20 cellular contexts compared by ENCODE assay signal in the genomic region with DNA sequence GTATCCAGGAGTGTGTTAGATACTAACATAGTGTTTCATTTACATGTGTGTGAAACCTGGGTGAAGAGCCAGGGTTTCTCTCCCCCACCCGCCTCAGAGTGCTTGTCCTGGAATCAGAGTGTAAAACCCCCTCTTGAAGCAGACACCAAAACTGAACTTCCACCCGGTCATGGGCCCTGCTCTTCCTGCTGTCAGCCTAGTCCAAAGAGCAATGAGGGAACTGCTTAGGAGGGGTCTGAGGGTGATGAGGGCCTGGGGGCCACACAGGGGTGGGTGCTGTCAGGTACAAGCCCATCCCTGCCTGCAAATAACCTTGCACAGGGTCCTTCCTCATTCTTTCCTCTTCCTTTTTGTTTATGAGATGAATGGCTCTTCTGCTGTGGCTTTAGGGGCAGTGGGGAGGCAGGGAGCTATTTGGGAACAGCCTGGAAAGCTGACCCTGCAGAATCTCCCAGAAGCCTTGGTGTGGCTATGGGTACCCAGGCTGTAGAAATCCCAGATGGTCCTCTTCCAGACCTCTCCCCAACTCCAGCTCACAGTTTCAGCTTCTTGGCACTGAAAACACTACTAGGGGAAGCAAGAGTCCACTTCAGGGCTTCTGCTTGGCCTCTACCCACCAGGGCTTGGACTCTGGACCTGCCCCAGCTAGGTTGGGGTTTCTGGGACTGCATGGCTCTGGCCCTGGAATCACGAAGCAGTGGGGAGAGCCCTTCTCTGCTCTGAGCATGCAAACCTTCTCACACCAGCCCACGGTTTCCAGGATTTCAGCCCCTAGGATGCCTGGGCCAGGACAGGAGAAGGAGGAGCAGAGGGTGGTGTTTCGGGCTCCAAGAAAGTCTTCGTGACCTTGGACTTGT. TPM values are rescaled to one million over a fixed set of nuclear protein-coding genes. Genes with fewer than 3 reads are reported as not detected.
DNase-seq lines count a peak whose midpoint lies in the region; ATAC-seq, FAIRE-seq and TF ChIP-seq lines count a peak whose summit lies in the region.
"Had no signal": no experiment of that assay in that cellular context is flagged by ENCODE, and none has a peak within 500 bp of the region (broad histone marks: within the 10 kb centered on the region; RNA-seq: fewer than 3 reads in every experiment).

No MANE protein-coding gene starts in this region.

- H4K20me1 ChIP-seq in Karpas-422 (ENCODE audit: insufficient read depth, low read depth, low read length) = no peaks in the 10 kb centered on the region
- no peaks in the 10 kb centered on the region for H4K20me1 ChIP-seq in HepG2 (ENCODE audit: insufficient read depth, low read length)

- H3K9me3 ChIP-seq in Karpas-422 (ENCODE audit: low read length) (no peaks in the 10 kb centered on the region), HepG2 (ENCODE audit: low read length) (no peaks in the 10 kb centered on the region), adrenal gland (replicated peaks in 1 of 3) (no peaks in the 10 kb centered on the region)

- peaks cover 18% of the 10 kb centered on the region for H3K4me1 Mint-ChIP-seq in activated naive CD4-positive, alpha-beta T cell treated with anti-CD3 and anti-CD28 coated beads, Interleukin-2, amount 10 ng/mL, durations not matched to agents 7 days and 5 days
- peaks cover 67% of the 10 kb centered on the region for H3K4me1 Mint-ChIP-seq in stimulated activated memory B cell treated with anti-CD40 and anti-IgM and Interleukin-4, amounts not matched to agents 10 μg/mL and 1 μg/mL and 100 μg/mL, for 72 hours
- 0 out of 2 replicates have a peak, but pooled peaks cover 5% of the 10 kb centered on the region for H3K4me1 Mint-ChIP-seq in WTC11

- H3K9me2 ChIP-seq in Karpas-422 (replicated peaks; ENCODE audit: insufficient read depth, low read length) = no peaks in the 10 kb centered on the region

- no peaks in the 10 kb centered on the region for H3K36me3 Mint-ChIP-seq in activated naive CD4-positive, alpha-beta T cell treated with anti-CD3 and anti-CD28 coated beads, Interleukin-2, amount 10 ng/mL, durations not matched to agents 7 days and 5 days
- H3K36me3 Mint-ChIP-seq in stimulated activated memory B cell treated with anti-CD40 and anti-IgM and Interleukin-4, amounts not matched to agents 10 μg/mL and 1 μg/mL and 100 μg/mL, for 72 hours = no peaks in the 10 kb centered on the region
- no peaks in the 10 kb centered on the region for H3K36me3 Mint-ChIP-seq in WTC11

- in situ Hi-C loops in HepG2 (cut with HindIII; ENCODE audit: extremely low pct_ligation_motif_present, low pct_unique_long_range_greater_than_20kb) = no loop called here

- no peak overlapping the region for H3K4me3 Mint-ChIP-seq in activated naive CD4-positive, alpha-beta T cell treated with anti-CD3 and anti-CD28 coated beads, Interleukin-2, amount 10 ng/mL, durations not matched to agents 7 days and 5 days
- no peak overlapping the region for H3K4me3 Mint-ChIP-seq in stimulated activated memory B cell treated with anti-CD40 and anti-IgM and Interleukin-4, amounts not matched to agents 10 μg/mL and 1 μg/mL and 100 μg/mL, for 72 hours
- no peak overlapping the region for H3K4me3 Mint-ChIP-seq in WTC11

- H3K27me3 Mint-ChIP-seq in activated naive CD4-positive, alpha-beta T cell treated with anti-CD3 and anti-CD28 coated beads, Interleukin-2, amount 10 ng/mL, durations not matched to agents 7 days and 5 days = peaks cover 33% of the 10 kb centered on the region
- no peaks in the 10 kb centered on the region for H3K27me3 Mint-ChIP-seq in stimulated activated memory B cell treated with anti-CD40 and anti-IgM and Interleukin-4, amounts not matched to agents 10 μg/mL and 1 μg/mL and 100 μg/mL, for 72 hours
- no peaks in the 10 kb centered on the region; the same call in 1 of the 2 replicates for H3K27me3 Mint-ChIP-seq in WTC11 (ENCODE audit: low read depth)

- intact Hi-C loops in HepG2 (cut with micrococcal nuclease; ENCODE audit: unreplicated experiment) = no loop called here
- intact Hi-C loops in adrenal gland (cut with DNase I) = no loop called here

- ATAC-seq in HepG2 (peak; percentile 84), WTC11 (no peak)
- ATAC-seq in stimulated activated memory B cell treated with anti-CD40 and anti-IgM and Interleukin-4, amounts not matched to agents 10 μg/mL and 1 μg/mL and 100 μg/mL, for 72 hours = no peak

- H3K4me1 ChIP-seq in Karpas-422 (ENCODE audit: low read length) (peaks cover 26% of the 10 kb centered on the region), HepG2 (ENCODE audit: insufficient read depth, low read length) (peaks cover 49% of the 10 kb centered on the region), adrenal gland (replicated peaks in 1 of 2) (peaks cover 7 to 12% of the 10 kb centered on the region in 2 donors)

- POLR2A ChIA-PET in HepG2 (lab: Yijun Ruan, JAX) = interaction anchor here (1.6 to 2.4 kb wide), 2 partner anchors 8 to 11 kb away, joined by 9 to 14 read pairs; partner anchors contain the start of gene BATF2
- POLR2A ChIA-PET in WTC11 (lab: Charles Lee) = no interaction called here

- 40% methylated on average over 6 of the region's 6 CpGs for WGBS in HepG2 (ENCODE audit: low lambda C conversion rate)
- 76 to 88% (median 84%) methylated on average over 3 to 6 of the region's 6 CpGs for WGBS in adrenal gland, 4 donors

- BruUV-seq in HepG2 (replicated peaks; lab: Mats Ljungman, UMichigan) = no TSS peak

- H3K4me2 ChIP-seq in Karpas-422 (ENCODE audit: low read depth, low read length, poor library complexity, severe bottlenecking) (no peak overlapping the region), HepG2 (ENCODE audit: low read depth, low read length) (peak overlapping the region; percentile 50)
- H3K4me2 ChIP-seq: PC-9 had no signal

- no peaks in the 10 kb centered on the region for H3K9me3 Mint-ChIP-seq in activated naive CD4-positive, alpha-beta T cell treated with anti-CD3 and anti-CD28 coated beads, Interleukin-2, amount 10 ng/mL, durations not matched to agents 7 days and 5 days
- no peaks in the 10 kb centered on the region for H3K9me3 Mint-ChIP-seq in stimulated activated memory B cell treated with anti-CD40 and anti-IgM and Interleukin-4, amounts not matched to agents 10 μg/mL and 1 μg/mL and 100 μg/mL, for 72 hours
- no peaks in the 10 kb centered on the region for H3K9me3 Mint-ChIP-seq in WTC11

- H3K79me2 ChIP-seq in Karpas-422 (ENCODE audit: low read length) = no peaks in the 10 kb centered on the region
- H3K79me2 ChIP-seq in HepG2 (ENCODE audit: insufficient read depth, low read length) = no peaks in the 10 kb centered on the region

- H2AFZ ChIP-seq in Karpas-422 (ENCODE audit: low read length) (peak overlapping the region; percentile 20; the same call in 1 of the 2 replicates), HepG2 (ENCODE audit: low read length) (no peak overlapping the region)
- H2AFZ ChIP-seq: PC-9 had no signal

- H3K27ac ChIP-seq in Karpas-422 (ENCODE audit: low read length) = no peak overlapping the region
- H3K27ac ChIP-seq in HepG2 (ENCODE audit: extremely low read length, insufficient read depth, low read length) = peak overlapping the region; percentile 56
- no peak overlapping the region for H3K27ac ChIP-seq in adrenal gland
- H3K27ac ChIP-seq: PC-9 had no signal

- TF ChIP-seq EP300 in HepG2 (IDR thresholded peaks at IDR 0.05; ENCODE audit: low read depth in 2 of 2, low read length in 2 of 2) (no peak), HepG2 (CRISPR knock-in tag; IDR thresholded peaks at IDR 0.05; ENCODE audit: borderline replicate concordance) (no peak)

- no peak for TF ChIP-seq RAD21 in HepG2 (CRISPR knock-in tag; IDR thresholded peaks at IDR 0.05)

- peak overlapping the region; percentile 11 for H3K27ac Mint-ChIP-seq in activated naive CD4-positive, alpha-beta T cell treated with anti-CD3 and anti-CD28 coated beads, Interleukin-2, amount 10 ng/mL, durations not matched to agents 7 days and 5 days
- peak overlapping the region; percentile 75 for H3K27ac Mint-ChIP-seq in stimulated activated memory B cell treated with anti-CD40 and anti-IgM and Interleukin-4, amounts not matched to agents 10 μg/mL and 1 μg/mL and 100 μg/mL, for 72 hours
- H3K27ac Mint-ChIP-seq in WTC11 = no peak overlapping the region

- no peak for TF ChIP-seq POLR2A in HepG2 (IDR thresholded peaks at IDR 0.05; ENCODE audit: insufficient read depth in 1 of 2, low read depth in 2 of 2, low read length in 2 of 2)
- TF ChIP-seq POLR2A in adrenal gland (IDR thresholded peaks at IDR 0.05) = no peak

- no peak overlapping the region for H3K4me3 ChIP-seq in Karpas-422 (ENCODE audit: low read length)
- peak overlapping the region in 1 of 3 experiments; percentile 23; a peak in 2 of 6 replicates for H3K4me3 ChIP-seq in HepG2 (replicated peaks in 1 of 3; ENCODE audit: insufficient read depth in 1 of 3, low read depth in 2 of 3, low read length in 3 of 3)
- no peak overlapping the region for H3K4me3 ChIP-seq in adrenal gland
- H3K4me3 ChIP-seq: PC-9 had no signal

- FAIRE-seq in HepG2 (lab: Jason Lieb, UNC) = no peak
- FAIRE-seq: A204.1, GM12892 had no signal

- no peaks in the 10 kb centered on the region for H3K27me3 ChIP-seq in Karpas-422 (ENCODE audit: low read length)
- H3K27me3 ChIP-seq in HepG2 (ENCODE audit: control insufficient read depth in 1 of 2, insufficient read depth in 2 of 2, low read length in 2 of 2) = no peaks in the 10 kb centered on the region
- H3K27me3 ChIP-seq in adrenal gland = no peaks in the 10 kb centered on the region

- H3K36me3 ChIP-seq in Karpas-422 (ENCODE audit: insufficient read depth, low read length) (no peaks in the 10 kb centered on the region), HepG2 (replicated peaks in 1 of 2; ENCODE audit: control insufficient read depth in 1 of 2, insufficient read depth in 2 of 2, low read length in 2 of 2) (no peaks in the 10 kb centered on the region; a peak in 1 of 5 replicates), adrenal gland (replicated peaks in 1 of 2) (no peaks in the 10 kb centered on the region)

- H3K9ac ChIP-seq in Karpas-422 (ENCODE audit: low read length) = no peak overlapping the region
- H3K9ac ChIP-seq in HepG2 (ENCODE audit: insufficient read depth, low read depth, low read length) = no peak overlapping the region

- TF ChIP-seq CTCF in HepG2 (CRISPR knock-in tag; IDR thresholded peaks at IDR 0.05) (no peak), adrenal gland (IDR thresholded peaks at IDR 0.05) (no peak), WTC11 (IDR thresholded peaks at IDR 0.05) (no peak)

- CTCF ChIA-PET in activated naive CD4-positive, alpha-beta T cell treated with anti-CD3 and anti-CD28 coated beads, Interleukin-2, amount 10 ng/mL, durations not matched to agents 7 days and 5 days (lab: Charles Lee) = no interaction called here
- CTCF ChIA-PET in HepG2 (lab: Yijun Ruan, JAX; ENCODE audit: low intra/inter-chr PET ratio, low total read pairs) = no interaction called here
- CTCF ChIA-PET in WTC11 (lab: Charles Lee) = interaction anchor here (0.8 to 1.3 kb wide), 3 partner anchors 16 to 161 kb away, joined by 4 read pairs; partner anchors contain the start of genes ARL2 and MAJIN

- no peak for DNase-seq in activated naive CD4-positive, alpha-beta T cell treated with anti-CD3 and anti-CD28 coated beads, Interleukin-2, amount 10 ng/mL, durations not matched to agents 7 days and 5 days
- no peak for DNase-seq in activated naive CD4-positive, alpha-beta T cell (lab: John Stamatoyannopoulos, UW)
- DNase-seq in Karpas-422 (no peak), HepG2 (ENCODE audit: low spot score) (no peak), adrenal gland (no peak), DMS153 treated with DMSO at 0.1 percent for 48 hours (lab: John Stamatoyannopoulos, UW; ENCODE audit: unreplicated experiment) (no peak), WTC11 (ENCODE audit: low spot score) (no peak)
- DNase-seq: C1 segment of cervical spinal cord, GOT3, NCI-H1417, NCI-H187 treated with DMSO at 0.1 percent for 48 hours, NCI-H748 treated with DMSO at 0.1 percent for 48 hours, PC-9 had no signal

RNA-seq across cellular contexts. Expression of gene BATF2, which starts 8.5 kb away (rescaled TPM):
- total RNA-seq in Karpas-422 (2014; rRNA removed; shearing (Covaris generic); ENCODE audit: low replicate concordance) = 0.18 and 1.1 TPM in 2 replicates
- 3.9 and 4.2 TPM in 2 replicates for total RNA-seq in HepG2 (2016; rRNA removed; fragmentation: Illumina TruSeq; extraction: Trizol)
- 1.3 and 1.9 TPM in 2 replicates for total RNA-seq in HepG2 (2016; cell fraction: cytosol; rRNA removed; fragmentation: Illumina TruSeq; extraction: Trizol; ENCODE audit: low read depth)
- 3.0 and 4.3 TPM in 2 replicates for total RNA-seq in HepG2 (2016; cell fraction: insoluble cytoplasmic fraction; rRNA removed; fragmentation: Illumina TruSeq; extraction: Trizol)
- total RNA-seq in HepG2 (2016; cell fraction: membrane; rRNA removed; fragmentation: Illumina TruSeq; extraction: Trizol) = 4.3 and 4.5 TPM in 2 replicates
- 1.9 and 2.1 TPM in 2 replicates for total RNA-seq in HepG2 (2016; cell fraction: nucleus; rRNA removed; fragmentation: Illumina TruSeq; extraction: Trizol)
- polyA plus RNA-seq in HepG2 (2011; rRNA removed) = 2.8 and 3.1 TPM in 2 replicates
- 1.7 and 2.0 TPM in 2 replicates for polyA plus RNA-seq in HepG2 (2011; cell fraction: cytosol; rRNA removed)
- polyA plus RNA-seq in HepG2 (2011; cell fraction: nucleus; rRNA removed) = 2.5 and 2.9 TPM in 2 replicates
- 1.5 and 1.9 TPM in 2 replicates for polyA plus RNA-seq in HepG2 (2012)
- 1.2 TPM in 2 replicates for polyA plus RNA-seq in HepG2 (2016; cell fraction: cytosol; fragmentation: Illumina TruSeq; extraction: Trizol; ENCODE audit: low read depth)
- polyA plus RNA-seq in HepG2 (2016; cell fraction: insoluble cytoplasmic fraction; fragmentation: Illumina TruSeq; extraction: Trizol; ENCODE audit: low read depth) = 2.9 and 5.0 TPM in 2 replicates
- 2.3 and 2.5 TPM in 2 replicates for polyA plus RNA-seq in HepG2 (2016; cell fraction: membrane; fragmentation: Illumina TruSeq; extraction: Trizol; ENCODE audit: low read depth)
- 3.7 and 4.3 TPM in 2 replicates for polyA plus RNA-seq in HepG2 (2016; cell fraction: nucleus; fragmentation: Illumina TruSeq; extraction: Trizol; ENCODE audit: insufficient read depth, low read depth)
- 0.70 and 5.7 TPM in 2 replicates for polyA minus RNA-seq in HepG2 (2011; rRNA and poly(A)+ RNA removed; ENCODE audit: low replicate concordance)
- 1.9 and 2.0 TPM in 2 replicates for polyA minus RNA-seq in HepG2 (2011; cell fraction: cytosol; rRNA and poly(A)+ RNA removed)
- polyA minus RNA-seq in HepG2 (2011; cell fraction: nucleus; rRNA and poly(A)+ RNA removed) = 1.2 and 1.3 TPM in 2 replicates
- total RNA-seq in adrenal gland = 10 to 100 TPM in 2 of 8 donors, 1 to 10 TPM in 6; 3.6 to 34.5 (median 7.0) TPM
- polyA plus RNA-seq in adrenal gland = 1 to 10 TPM; 3.3 to 8.5 (median 3.7) TPM
- 1.3 to 3.2 TPM (median 2.2 TPM) in 3 replicates for total RNA-seq in WTC11 (2021)
- total RNA-seq: Daoy had no signal

RNA-seq across cellular contexts. Expression of gene MAJIN, which starts 16.3 kb away (rescaled TPM):
- not detected in 2 replicates for total RNA-seq in Karpas-422 (2014; rRNA removed; shearing (Covaris generic); ENCODE audit: low replicate concordance)
- not detected in 2 replicates for total RNA-seq in HepG2 (2016; rRNA removed; fragmentation: Illumina TruSeq; extraction: Trizol)
- not detected in 2 replicates for total RNA-seq in HepG2 (2016; cell fraction: cytosol; rRNA removed; fragmentation: Illumina TruSeq; extraction: Trizol; ENCODE audit: low read depth)
- not detected in 2 replicates for total RNA-seq in HepG2 (2016; cell fraction: insoluble cytoplasmic fraction; rRNA removed; fragmentation: Illumina TruSeq; extraction: Trizol)
- not detected in 2 replicates for total RNA-seq in HepG2 (2016; cell fraction: membrane; rRNA removed; fragmentation: Illumina TruSeq; extraction: Trizol)
- not detected in 2 replicates for total RNA-seq in HepG2 (2016; cell fraction: nucleus; rRNA removed; fragmentation: Illumina TruSeq; extraction: Trizol)
- polyA plus RNA-seq in HepG2 (2011; rRNA removed) = not detected in 2 replicates
- not detected in 2 replicates for polyA plus RNA-seq in HepG2 (2011; cell fraction: cytosol; rRNA removed)
- polyA plus RNA-seq in HepG2 (2011; cell fraction: nucleus; rRNA removed) = not detected in 2 replicates
- polyA plus RNA-seq in HepG2 (2012) = not detected in 2 replicates
- not detected in 2 replicates for polyA plus RNA-seq in HepG2 (2016; cell fraction: cytosol; fragmentation: Illumina TruSeq; extraction: Trizol; ENCODE audit: low read depth)
- not detected in 2 replicates for polyA plus RNA-seq in HepG2 (2016; cell fraction: insoluble cytoplasmic fraction; fragmentation: Illumina TruSeq; extraction: Trizol; ENCODE audit: low read depth)
- not detected in 2 replicates for polyA plus RNA-seq in HepG2 (2016; cell fraction: membrane; fragmentation: Illumina TruSeq; extraction: Trizol; ENCODE audit: low read depth)
- polyA plus RNA-seq in HepG2 (2016; cell fraction: nucleus; fragmentation: Illumina TruSeq; extraction: Trizol; ENCODE audit: insufficient read depth, low read depth) = not detected in 2 replicates
- not detected in 2 replicates for polyA minus RNA-seq in HepG2 (2011; rRNA and poly(A)+ RNA removed; ENCODE audit: low replicate concordance)
- polyA minus RNA-seq in HepG2 (2011; cell fraction: cytosol; rRNA and poly(A)+ RNA removed) = not detected in 2 replicates
- not detected in 2 replicates for polyA minus RNA-seq in HepG2 (2011; cell fraction: nucleus; rRNA and poly(A)+ RNA removed)
- not detected for total RNA-seq in adrenal gland
- polyA plus RNA-seq in adrenal gland = under 1 TPM in 2 of 3 donors, not detected in 1; 0.24 to 0.29 TPM
- total RNA-seq in WTC11 (2021) = not detected in 3 replicates
- total RNA-seq: Daoy, LHCN-M2, NCI-H460, SK-MEL-5 had no signal

RNA-seq across cellular contexts. Expression of gene ARL2, which starts 25.7 kb away (rescaled TPM):
- 28.9 and 44.4 TPM in 2 replicates for total RNA-seq in Karpas-422 (2014; rRNA removed; shearing (Covaris generic); ENCODE audit: low replicate concordance)
- total RNA-seq in HepG2 (2016; rRNA removed; fragmentation: Illumina TruSeq; extraction: Trizol) (84.4 and 93.9 TPM in 2 replicates), adrenal gland (100 to 1,000 TPM in 5 of 8 donors, 10 to 100 TPM in 3; 81.0 to 231 (median 112) TPM), WTC11 (2021) (171 to 248 TPM (median 235 TPM) in 3 replicates)
- total RNA-seq in HepG2 (2016; cell fraction: cytosol; rRNA removed; fragmentation: Illumina TruSeq; extraction: Trizol; ENCODE audit: low read depth) = 41.1 and 42.9 TPM in 2 replicates
- total RNA-seq in HepG2 (2016; cell fraction: insoluble cytoplasmic fraction; rRNA removed; fragmentation: Illumina TruSeq; extraction: Trizol) = 84.6 and 107 TPM in 2 replicates
- total RNA-seq in HepG2 (2016; cell fraction: membrane; rRNA removed; fragmentation: Illumina TruSeq; extraction: Trizol) = 42.2 and 46.1 TPM in 2 replicates
- total RNA-seq in HepG2 (2016; cell fraction: nucleus; rRNA removed; fragmentation: Illumina TruSeq; extraction: Trizol) = 24.2 and 31.3 TPM in 2 replicates
- polyA plus RNA-seq in HepG2 (2011; rRNA removed) (82.9 and 86.3 TPM in 2 replicates), adrenal gland (100 to 1,000 TPM in 2 of 3 donors, 10 to 100 TPM in 1; 66.5 to 151 (median 128) TPM)
- 95.6 and 112 TPM in 2 replicates for polyA plus RNA-seq in HepG2 (2011; cell fraction: cytosol; rRNA removed)
- 37.9 and 39.8 TPM in 2 replicates for polyA plus RNA-seq in HepG2 (2011; cell fraction: nucleus; rRNA removed)
- 58.0 and 65.9 TPM in 2 replicates for polyA plus RNA-seq in HepG2 (2012)
- 53.8 and 56.3 TPM in 2 replicates for polyA plus RNA-seq in HepG2 (2016; cell fraction: cytosol; fragmentation: Illumina TruSeq; extraction: Trizol; ENCODE audit: low read depth)
- polyA plus RNA-seq in HepG2 (2016; cell fraction: insoluble cytoplasmic fraction; fragmentation: Illumina TruSeq; extraction: Trizol; ENCODE audit: low read depth) = 117 and 123 TPM in 2 replicates
- 40.2 and 43.5 TPM in 2 replicates for polyA plus RNA-seq in HepG2 (2016; cell fraction: membrane; fragmentation: Illumina TruSeq; extraction: Trizol; ENCODE audit: low read depth)
- 52.2 and 55.0 TPM in 2 replicates for polyA plus RNA-seq in HepG2 (2016; cell fraction: nucleus; fragmentation: Illumina TruSeq; extraction: Trizol; ENCODE audit: insufficient read depth, low read depth)
- 36.6 and 96.3 TPM in 2 replicates for polyA minus RNA-seq in HepG2 (2011; rRNA and poly(A)+ RNA removed; ENCODE audit: low replicate concordance)
- 34.4 and 36.9 TPM in 2 replicates for polyA minus RNA-seq in HepG2 (2011; cell fraction: cytosol; rRNA and poly(A)+ RNA removed)
- 8.1 and 12.2 TPM in 2 replicates for polyA minus RNA-seq in HepG2 (2011; cell fraction: nucleus; rRNA and poly(A)+ RNA removed)

RNA-seq across cellular contexts. Expression of gene SNX15, which starts 39.0 kb away (rescaled TPM):
- 14.2 and 17.6 TPM in 2 replicates for total RNA-seq in Karpas-422 (2014; rRNA removed; shearing (Covaris generic); ENCODE audit: low replicate concordance)
- total RNA-seq in HepG2 (2016; rRNA removed; fragmentation: Illumina TruSeq; extraction: Trizol) (20.7 and 22.6 TPM in 2 replicates), adrenal gland (10 to 100 TPM; 21.2 to 35.9 (median 23.4) TPM), WTC11 (2021) (16.7 to 19.6 TPM (median 17.6 TPM) in 3 replicates)
- total RNA-seq in HepG2 (2016; cell fraction: cytosol; rRNA removed; fragmentation: Illumina TruSeq; extraction: Trizol; ENCODE audit: low read depth) = 12.1 and 12.4 TPM in 2 replicates
- total RNA-seq in HepG2 (2016; cell fraction: insoluble cytoplasmic fraction; rRNA removed; fragmentation: Illumina TruSeq; extraction: Trizol) = 18.5 and 24.1 TPM in 2 replicates
- 27.2 and 28.7 TPM in 2 replicates for total RNA-seq in HepG2 (2016; cell fraction: membrane; rRNA removed; fragmentation: Illumina TruSeq; extraction: Trizol)
- 11.7 and 12.8 TPM in 2 replicates for total RNA-seq in HepG2 (2016; cell fraction: nucleus; rRNA removed; fragmentation: Illumina TruSeq; extraction: Trizol)
- polyA plus RNA-seq in HepG2 (2011; rRNA removed) (19.1 and 21.2 TPM in 2 replicates), adrenal gland (10 to 100 TPM; 16.4 to 22.0 (median 18.7) TPM)
- 16.1 and 20.9 TPM in 2 replicates for polyA plus RNA-seq in HepG2 (2011; cell fraction: cytosol; rRNA removed)
- polyA plus RNA-seq in HepG2 (2011; cell fraction: nucleus; rRNA removed) = 17.0 and 18.7 TPM in 2 replicates
- 5.5 and 18.8 TPM in 2 replicates for polyA plus RNA-seq in HepG2 (2012)
- 17.8 and 20.3 TPM in 2 replicates for polyA plus RNA-seq in HepG2 (2016; cell fraction: cytosol; fragmentation: Illumina TruSeq; extraction: Trizol; ENCODE audit: low read depth)
- polyA plus RNA-seq in HepG2 (2016; cell fraction: insoluble cytoplasmic fraction; fragmentation: Illumina TruSeq; extraction: Trizol; ENCODE audit: low read depth) = 31.4 and 39.7 TPM in 2 replicates
- polyA plus RNA-seq in HepG2 (2016; cell fraction: membrane; fragmentation: Illumina TruSeq; extraction: Trizol; ENCODE audit: low read depth) = 29.3 and 33.3 TPM in 2 replicates
- 27.1 and 31.4 TPM in 2 replicates for polyA plus RNA-seq in HepG2 (2016; cell fraction: nucleus; fragmentation: Illumina TruSeq; extraction: Trizol; ENCODE audit: insufficient read depth, low read depth)
- polyA minus RNA-seq in HepG2 (2011; rRNA and poly(A)+ RNA removed; ENCODE audit: low replicate concordance) = 13.9 and 15.8 TPM in 2 replicates
- 8.7 and 13.6 TPM in 2 replicates for polyA minus RNA-seq in HepG2 (2011; cell fraction: cytosol; rRNA and poly(A)+ RNA removed)
- 3.9 and 5.5 TPM in 2 replicates for polyA minus RNA-seq in HepG2 (2011; cell fraction: nucleus; rRNA and poly(A)+ RNA removed)

RNA-seq across cellular contexts. Expression of gene GPHA2, which starts 52.5 kb away (rescaled TPM):
- total RNA-seq in Karpas-422 (2014; rRNA removed; shearing (Covaris generic); ENCODE audit: low replicate concordance) = not detected in 2 replicates
- 11.6 and 19.1 TPM in 2 replicates for total RNA-seq in HepG2 (2016; rRNA removed; fragmentation: Illumina TruSeq; extraction: Trizol)
- total RNA-seq in HepG2 (2016; cell fraction: cytosol; rRNA removed; fragmentation: Illumina TruSeq; extraction: Trizol; ENCODE audit: low read depth) = 5.4 and 8.4 TPM in 2 replicates
- total RNA-seq in HepG2 (2016; cell fraction: insoluble cytoplasmic fraction; rRNA removed; fragmentation: Illumina TruSeq; extraction: Trizol) = 14.5 and 23.6 TPM in 2 replicates
- total RNA-seq in HepG2 (2016; cell fraction: membrane; rRNA removed; fragmentation: Illumina TruSeq; extraction: Trizol) = 9.9 and 10.1 TPM in 2 replicates
- 16.1 and 16.5 TPM in 2 replicates for total RNA-seq in HepG2 (2016; cell fraction: nucleus; rRNA removed; fragmentation: Illumina TruSeq; extraction: Trizol)
- polyA plus RNA-seq in HepG2 (2011; rRNA removed) = 10.1 and 13.0 TPM in 2 replicates
- 9.1 and 24.9 TPM in 2 replicates for polyA plus RNA-seq in HepG2 (2011; cell fraction: cytosol; rRNA removed)
- polyA plus RNA-seq in HepG2 (2011; cell fraction: nucleus; rRNA removed) = 5.5 and 7.6 TPM in 2 replicates
- polyA plus RNA-seq in HepG2 (2012) = 4.9 and 6.7 TPM in 2 replicates
- 8.6 and 12.5 TPM in 2 replicates for polyA plus RNA-seq in HepG2 (2016; cell fraction: cytosol; fragmentation: Illumina TruSeq; extraction: Trizol; ENCODE audit: low read depth)
- 17.0 and 17.6 TPM in 2 replicates for polyA plus RNA-seq in HepG2 (2016; cell fraction: insoluble cytoplasmic fraction; fragmentation: Illumina TruSeq; extraction: Trizol; ENCODE audit: low read depth)
- polyA plus RNA-seq in HepG2 (2016; cell fraction: membrane; fragmentation: Illumina TruSeq; extraction: Trizol; ENCODE audit: low read depth) = 11.7 and 13.3 TPM in 2 replicates
- polyA plus RNA-seq in HepG2 (2016; cell fraction: nucleus; fragmentation: Illumina TruSeq; extraction: Trizol; ENCODE audit: insufficient read depth, low read depth) = 33.1 and 38.1 TPM in 2 replicates
- polyA minus RNA-seq in HepG2 (2011; rRNA and poly(A)+ RNA removed; ENCODE audit: low replicate concordance) = 18.7 TPM in 1 of 2 replicates, not detected in the other
- 2.4 TPM in 2 replicates for polyA minus RNA-seq in HepG2 (2011; cell fraction: cytosol; rRNA and poly(A)+ RNA removed)
- 1.1 and 1.7 TPM in 2 replicates for polyA minus RNA-seq in HepG2 (2011; cell fraction: nucleus; rRNA and poly(A)+ RNA removed)
- not detected for total RNA-seq in adrenal gland
- under 1 TPM in 1 of 3 donors, not detected in 2; 0.67 TPM for polyA plus RNA-seq in adrenal gland
- 1.0 to 1.6 TPM (median 1.6 TPM) in 3 replicates for total RNA-seq in WTC11 (2021)
- total RNA-seq: Daoy, LHCN-M2, NCI-H460, SK-MEL-5 had no signal
